Comparison of ENCODE assay signal across 8 cellular contexts in genomic region chr7:100673302-100673941, GRCh38. TPM values are rescaled to one million over a fixed set of nuclear protein-coding genes. Genes with fewer than 3 reads are reported as not detected.
A peak's percentile ranks its signal among the peaks of the same experiment; 100 is the strongest.
DNase-seq lines count a peak whose midpoint lies in the region; ATAC-seq and TF ChIP-seq lines count a peak whose summit lies in the region.

GNB2 (plus strand) TSS chr7:100673740; CDS start chr7:100676266, 2,526 bp downstream.

- WGBS in spleen, 5 donors, result 0 to 1% (median 0%) methylated on average over 17 to 65 of the region's 65 CpGs

- peaks cover 7 to 41% (median 33%) of the 10 kb centered on the region in 6 donors for H3K4me1 ChIP-seq in spleen

- TF ChIP-seq POLR2A in GM18951 (IDR thresholded peaks at IDR 0.05; ENCODE audit: extremely low read depth, insufficient read depth, insufficient read length) (peak; percentile 63), spleen (IDR thresholded peaks at IDR 0.05) (peak in 2 of 3 donors; percentile 64 to 67)

- intact Hi-C loops in activated B cell treated with CpG ODN at 0.5 μM for 24 hours (cut with micrococcal nuclease), result loop anchor here (1.0 to 10.0 kb wide), 11 partner anchors 22 to 589 kb away; partner anchors contain the start of genes COPS6, FBXO24, LRCH4 and MEPCE
- intact Hi-C loops in spleen (cut with DNase I; ENCODE audit: low total_unique reads), result loop anchor here (10.0 kb wide), 1 partner anchor 59 kb away; the partner anchor contains the start of gene MOSPD3

- in situ Hi-C loops in GM18951 (cut with MboI; ENCODE audit: low sequenced_read_pairs, unreplicated experiment), result no loop called here

- peaks cover 0 to 24% (median 22%) of the 10 kb centered on the region in 6 donors for H3K36me3 ChIP-seq in spleen

- POLR2A ChIA-PET in AG04450 (lab: Yijun Ruan, JAX) (interaction anchor here (0.5 to 1.3 kb wide), 12 partner anchors 39 to 491 kb away, joined by 3 to 13 read pairs (median 3); partner anchors contain the start of genes FBXO24, LRCH4, MOSPD3 and PCOLCE), activated B cell treated with CpG ODN at 0.5 μM for 24 hours (lab: Charles Lee) (interaction anchor here (0.6 to 6.3 kb wide), 17 partner anchors 17 to 658 kb away, joined by 3 to 60 read pairs (median 5); partner anchors contain the start of genes FBXO24, GIGYF1, LRCH4 and MOSPD3)

- no peaks in the 10 kb centered on the region; the same call in 1 of the 2 replicates for H3K9me3 ChIP-seq in AG04450 (ENCODE audit: control insufficient read depth, insufficient read depth, low read length)
- no peaks in the 10 kb centered on the region for H3K9me3 ChIP-seq in spleen

- H3K27ac ChIP-seq in AG04450 (ENCODE audit: low read depth, low read length) (peak within 1 kb of the TSS; percentile 98), caudate nucleus (ENCODE audit: low read depth, low read length) (peak within 1 kb of the TSS; percentile 99), spleen (peak within 1 kb of the TSS; percentile 97 to 100 (median 99))

- H3K27me3 Mint-ChIP-seq in activated B cell treated with CpG ODN at 0.5 μM for 24 hours (no peaks in the 10 kb centered on the region), immature natural killer cell (ENCODE audit: low read depth in 3 of 3) (peaks cover 21 to 35% (median 23%) of the 10 kb centered on the region in 3 donors)

- H3K27ac Mint-ChIP-seq in activated B cell treated with CpG ODN at 0.5 μM for 24 hours, result peak within 1 kb of the TSS; percentile 95
- H3K27ac Mint-ChIP-seq in immature natural killer cell, result peak within 1 kb of the TSS; percentile 91 to 98 (median 96)

- peak; percentile 99 for DNase-seq in AG04450 (ENCODE audit: low read depth, low spot score)
- peak; percentile 99 for DNase-seq in NCI-H345 (lab: John Stamatoyannopoulos, UW)
- DNase-seq in activated B cell treated with CpG ODN at 0.5 μM for 24 hours, result peak; percentile 99
- peak; percentile 73 to 100 (median 97) for DNase-seq in caudate nucleus (lab: John Stamatoyannopoulos, UW)
- DNase-seq in immature natural killer cell, result peak; percentile 94 to 96 (median 95)
- peak; percentile 100 for DNase-seq in spleen

- ATAC-seq in HG03196 (IDR thresholded peaks at IDR 0.05; ENCODE audit: unreplicated experiment) (peak; percentile 61), activated B cell treated with CpG ODN at 0.5 μM for 24 hours (ENCODE audit: low read depth) (peak; percentile 67)

- H3K4me3 Mint-ChIP-seq in activated B cell treated with CpG ODN at 0.5 μM for 24 hours (peak within 1 kb of the TSS; percentile 97), immature natural killer cell (peak within 1 kb of the TSS; percentile 92 to 96 (median 93))

- CTCF ChIA-PET in AG04450 (lab: Charles Lee) (interaction anchor here (0.6 to 1.2 kb wide), 3 partner anchors 19 to 109 kb away, joined by 3 to 4 read pairs (median 3); no protein-coding TSS in a partner anchor), activated B cell treated with CpG ODN at 0.5 μM for 24 hours (lab: Charles Lee) (interaction anchor here (0.8 to 1.0 kb wide), 3 partner anchors 15 to 61 kb away, joined by 3 to 4 read pairs (median 3); partner anchors contain the start of gene MOSPD3)

- H3K27me3 ChIP-seq in AG04450 (ENCODE audit: control insufficient read depth, insufficient read depth, low read length), result peaks cover 8% of the 10 kb centered on the region
- no peaks in the 10 kb centered on the region for H3K27me3 ChIP-seq in spleen (replicated peaks in 1 of 7)

- H3K4me3 ChIP-seq in AG04450 (ENCODE audit: low read depth, low read length), result peak within 1 kb of the TSS; percentile 90
- peak within 1 kb of the TSS; percentile 86 to 98 (median 92) for H3K4me3 ChIP-seq in spleen

- H3K4me1 Mint-ChIP-seq in activated B cell treated with CpG ODN at 0.5 μM for 24 hours, result peaks cover 11% of the 10 kb centered on the region
- peaks cover 7 to 16% of the 10 kb centered on the region in 2 donors for H3K4me1 Mint-ChIP-seq in immature natural killer cell

- TF ChIP-seq CTCF in AG04450 (IDR thresholded peaks at IDR 0.05; ENCODE audit: low read depth, low read length) (no peak), activated B cell treated with CpG ODN at 0.5 μM for 24 hours (IDR thresholded peaks at IDR 0.05) (no peak), spleen (IDR thresholded peaks at IDR 0.05 in 8 of 11, conservative IDR thresholded peaks at IDR 0.05 in 3 of 11) (peak in 4 of 11 experiments; percentile 9 to 36 (median 18))

- H3K36me3 Mint-ChIP-seq in activated B cell treated with CpG ODN at 0.5 μM for 24 hours (ENCODE audit: low read depth), result peaks cover 25% of the 10 kb centered on the region
- peaks cover 0 to 6% (median 0%) of the 10 kb centered on the region in 3 donors for H3K36me3 Mint-ChIP-seq in immature natural killer cell

- H3K9me3 Mint-ChIP-seq in activated B cell treated with CpG ODN at 0.5 μM for 24 hours (no peaks in the 10 kb centered on the region), immature natural killer cell (no peaks in the 10 kb centered on the region)

RNA-seq across cellular contexts. Expression of gene GNB2, which starts in this region (rescaled TPM):
- polyA plus RNA-seq in AG04450 (2011; rRNA removed) (68.4 and 114 TPM in 2 replicates), immature natural killer cell (10 to 100 TPM; 61.4 to 71.8 (median 64.8) TPM), spleen (100 to 1,000 TPM; 104 to 195 (median 121) TPM)
- polyA minus RNA-seq in AG04450 (2011; rRNA and poly(A)+ RNA removed), result 77.8 and 95.0 TPM in 2 replicates
- total RNA-seq in activated B cell treated with CpG ODN at 0.5 μM for 24 hours (129 and 132 TPM in 2 replicates), spleen (100 to 1,000 TPM; 207 to 342 (median 270) TPM)

Comparison
In these comparisons a context has a peak if more than half of its experiments do, and no peak if none do; other contexts are left out.
1. Peak in every context shown above with its lines: DNase-seq, ATAC-seq, H3K4me3 ChIP-seq and H3K27ac ChIP-seq.